ENCODE assay signal across 8 cellular contexts in the genomic region with DNA sequence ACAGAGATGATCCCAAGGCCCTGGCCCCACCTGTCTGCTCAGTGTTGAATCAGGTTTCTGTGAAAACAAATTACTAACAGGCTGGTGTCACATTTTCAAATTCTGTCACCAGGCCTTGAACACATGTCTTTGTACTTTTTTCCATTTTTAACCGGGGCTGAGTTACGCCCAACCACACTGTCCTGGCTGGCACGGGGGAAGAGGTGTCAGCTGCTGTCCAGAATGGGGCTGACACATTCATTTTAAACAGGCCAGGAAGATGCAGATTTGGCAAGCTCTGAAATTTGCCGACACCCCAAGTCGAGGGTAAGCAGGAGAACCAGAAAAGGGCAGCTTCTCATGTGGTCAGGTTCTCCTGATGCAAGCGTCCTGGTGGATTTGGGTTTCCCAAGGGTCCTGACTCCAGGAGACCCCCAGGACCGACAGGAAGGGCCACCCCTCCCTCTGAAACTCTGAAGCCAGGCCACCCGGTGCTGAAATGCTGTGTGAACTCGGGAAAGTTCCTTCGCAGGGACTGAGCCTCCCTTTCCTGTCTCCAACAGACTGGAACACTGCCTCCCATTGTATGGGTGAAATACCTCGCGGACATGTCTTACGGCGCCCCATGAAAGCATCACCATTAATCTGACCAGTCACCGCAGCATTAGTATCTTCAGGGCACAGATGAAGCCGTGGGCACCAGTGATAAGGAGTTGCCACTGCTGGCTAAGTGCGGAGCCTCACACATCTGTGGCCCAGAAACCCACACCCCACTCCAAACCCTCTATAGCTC.
DNase-seq lines count a peak whose midpoint lies in the region; ATAC-seq and TF ChIP-seq lines count a peak whose summit lies in the region.
"Not testable (repeated sequence)": the region's sequence is repeated elsewhere in the genome, so short reads cannot be mapped to it uniquely, and the experiment has no call there.

No MANE protein-coding gene starts in this region.

- H3K4me1 ChIP-seq in CD8-positive, alpha-beta memory T cell (ENCODE audit: insufficient read depth, low read length), result peaks cover 32% of the 10 kb centered on the region
- H3K4me1 ChIP-seq in NT2/D1 (ENCODE audit: insufficient read depth, insufficient read length) (peaks cover 32% of the 10 kb centered on the region), esophagus muscularis mucosa (peaks cover 72 to 95% (median 83%) of the 10 kb centered on the region in 4 donors), lower lobe of right lung (peaks cover 59% of the 10 kb centered on the region), psoas muscle (peaks cover 40% of the 10 kb centered on the region), suprapubic skin (peaks cover 79% of the 10 kb centered on the region)

- H3K36me3 ChIP-seq in CD8-positive, alpha-beta memory T cell (ENCODE audit: insufficient read depth, low read length); psoas muscle (ENCODE audit: insufficient read depth in 1 of 2, low read depth in 1 of 2); suprapubic skin: not testable (repeated sequence)
- H3K36me3 ChIP-seq in NT2/D1 (ENCODE audit: insufficient read depth, insufficient read length, low read length) (peaks cover 68% of the 10 kb centered on the region), esophagus muscularis mucosa (peaks cover 0 to 10% (median 5%) of the 10 kb centered on the region in 4 donors), lower lobe of right lung (peaks cover 18% of the 10 kb centered on the region)

- peak overlapping the region; percentile 76 to 98 (median 93) for H3K27ac Mint-ChIP-seq in CD8-positive, alpha-beta memory T cell
- H3K27ac Mint-ChIP-seq in activated naive CD8-positive, alpha-beta T cell treated with anti-CD3 and anti-CD28 coated beads for 36 hours, result peak overlapping the region; percentile 94

- CTCF ChIA-PET in CD8-positive, alpha-beta memory T cell (lab: Charles Lee), result not testable (repeated sequence)

- H3K9ac ChIP-seq in NT2/D1 (ENCODE audit: insufficient read length, low read depth), result peak overlapping the region; percentile 24

- DNase-seq in CD8-positive, alpha-beta memory T cell, result peak in 1 of 5 donors; percentile 43
- DNase-seq in NT2/D1 (ENCODE audit: low read depth, low spot score); activated naive CD8-positive, alpha-beta T cell treated with anti-CD3 and anti-CD28 coated beads for 36 hours; esophagus muscularis mucosa (ENCODE audit: extremely low spot score): not testable (repeated sequence)
- peak; percentile 32 for DNase-seq in activated CD4-positive, CD25-positive, alpha-beta regulatory T cell treated with anti-CD3 and anti-CD28 coated beads, Interleukin-2, amount 50 U/mL, for 72 hours
- DNase-seq in lower lobe of right lung (peak; percentile 40), psoas muscle (peak; percentile 62 to 84), suprapubic skin (ENCODE audit: low spot score in 2 of 2) (peak; percentile 71 to 82)

- not testable (repeated sequence) for TF ChIP-seq CTCF in esophagus muscularis mucosa (IDR thresholded peaks at IDR 0.05); lower lobe of right lung (IDR thresholded peaks at IDR 0.05); psoas muscle (IDR thresholded peaks at IDR 0.05); suprapubic skin (IDR thresholded peaks at IDR 0.05)

- not testable (repeated sequence) for H3K27ac ChIP-seq in CD8-positive, alpha-beta memory T cell (ENCODE audit: low read depth, low read length); lower lobe of right lung
- peak overlapping the region; percentile 82 to 90 (median 87) for H3K27ac ChIP-seq in esophagus muscularis mucosa (replicated peaks in 1 of 4)
- H3K27ac ChIP-seq in psoas muscle, result peak overlapping the region; percentile 94
- peak overlapping the region; percentile 65 for H3K27ac ChIP-seq in suprapubic skin

- H3K4me1 Mint-ChIP-seq in CD8-positive, alpha-beta memory T cell, result peaks cover 44 to 77% (median 56%) of the 10 kb centered on the region in 3 donors
- H3K4me1 Mint-ChIP-seq in activated naive CD8-positive, alpha-beta T cell treated with anti-CD3 and anti-CD28 coated beads for 36 hours, result peaks cover 72% of the 10 kb centered on the region

- intact Hi-C loops in esophagus muscularis mucosa (cut with DNase I); lower lobe of right lung (cut with DNase I); psoas muscle (cut with DNase I): not testable (repeated sequence)

- H3K4me3 ChIP-seq in CD8-positive, alpha-beta memory T cell (ENCODE audit: low read length); NT2/D1 (ENCODE audit: insufficient read length, low read depth); lower lobe of right lung; suprapubic skin: not testable (repeated sequence)
- H3K4me3 ChIP-seq in esophagus muscularis mucosa (peak overlapping the region in 1 of 4 donors; percentile 1), psoas muscle (peak overlapping the region; percentile 62)

- H3K27me3 Mint-ChIP-seq in CD8-positive, alpha-beta memory T cell; activated naive CD8-positive, alpha-beta T cell treated with anti-CD3 and anti-CD28 coated beads for 36 hours: not testable (repeated sequence)

- not testable (repeated sequence) for TF ChIP-seq POLR2A in esophagus muscularis mucosa (IDR thresholded peaks at IDR 0.05; ENCODE audit: low read depth); suprapubic skin (IDR thresholded peaks at IDR 0.05)

- not testable (repeated sequence) for H3K27me3 ChIP-seq in CD8-positive, alpha-beta memory T cell (ENCODE audit: insufficient read depth, low read length, poor library complexity, severe bottlenecking); NT2/D1 (ENCODE audit: insufficient read depth, insufficient read length); esophagus muscularis mucosa; lower lobe of right lung (ENCODE audit: low read depth); psoas muscle (ENCODE audit: insufficient read depth in 3 of 3, low read length in 2 of 3); suprapubic skin

- WGBS in esophagus muscularis mucosa, result 77% methylated on average over 6 of the region's 17 CpGs
- WGBS in psoas muscle, 3 donors, result 25 to 50% (median 28%) methylated on average over 17 of the region's 17 CpGs
- 37% methylated on average over 6 of the region's 17 CpGs for WGBS in suprapubic skin

- H3K9me3 ChIP-seq in CD8-positive, alpha-beta memory T cell (ENCODE audit: low read length); NT2/D1 (ENCODE audit: insufficient read depth, low read length); esophagus muscularis mucosa; lower lobe of right lung; psoas muscle; suprapubic skin: not testable (repeated sequence)

- H3K9me3 Mint-ChIP-seq in CD8-positive, alpha-beta memory T cell; activated naive CD8-positive, alpha-beta T cell treated with anti-CD3 and anti-CD28 coated beads for 36 hours: not testable (repeated sequence)

- H3K4me3 Mint-ChIP-seq in CD8-positive, alpha-beta memory T cell, result peak overlapping the region in 6 of 7 donors; percentile 55 to 87 (median 83)
- peak overlapping the region; percentile 83 for H3K4me3 Mint-ChIP-seq in activated naive CD8-positive, alpha-beta T cell treated with anti-CD3 and anti-CD28 coated beads for 36 hours

- POLR2A ChIA-PET in CD8-positive, alpha-beta memory T cell (lab: Charles Lee), result not testable (repeated sequence)

- ATAC-seq in lower lobe of right lung, result not testable (repeated sequence)
- peak; percentile 50 to 59 (median 54) for ATAC-seq in psoas muscle

- TF ChIP-seq EP300 in esophagus muscularis mucosa (IDR thresholded peaks at IDR 0.05); suprapubic skin (IDR thresholded peaks at IDR 0.05): not testable (repeated sequence)

- peaks cover 0 to 40% (median 0%) of the 10 kb centered on the region in 3 donors for H3K36me3 Mint-ChIP-seq in CD8-positive, alpha-beta memory T cell
- peaks cover 43% of the 10 kb centered on the region for H3K36me3 Mint-ChIP-seq in activated naive CD8-positive, alpha-beta T cell treated with anti-CD3 and anti-CD28 coated beads for 36 hours
